Comparison of ENCODE assay signal across 2 cellular contexts in genomic region chr7:1748076-1748750, GRCh38.
TF ChIP-seq lines count a peak whose summit lies in the region.

No MANE protein-coding gene starts in this region.

TF ChIP-seq in GM23338, 12 proteins besides CTCF, POLR2A, EP300 and RAD21:
- TF ChIP-seq ZNF114 (CRISPR knock-in tag; IDR thresholded peaks at IDR 0.05) (no peak), ZNF331 (CRISPR knock-in tag; IDR thresholded peaks at IDR 0.05; ENCODE audit: low read depth) (no peak)

TF ChIP-seq in H1, 55 proteins besides CTCF, POLR2A, EP300 and RAD21:
- no peak for TF ChIP-seq RBBP5 (IDR thresholded peaks at IDR 0.05; ENCODE audit: borderline replicate concordance, low read depth, low read length)
- TF ChIP-seq RFX5 (IDR thresholded peaks at IDR 0.05; ENCODE audit: borderline replicate concordance, low read depth, low read length) = no peak
- no peak for TF ChIP-seq MAX (IDR thresholded peaks at IDR 0.05)
- no peak for TF ChIP-seq TEAD4 (IDR thresholded peaks at IDR 0.05; ENCODE audit: low read depth, low read length)
- TF ChIP-seq JUN (IDR thresholded peaks at IDR 0.05; ENCODE audit: low read depth, low read length) = no peak
- TF ChIP-seq, protein P1, sequence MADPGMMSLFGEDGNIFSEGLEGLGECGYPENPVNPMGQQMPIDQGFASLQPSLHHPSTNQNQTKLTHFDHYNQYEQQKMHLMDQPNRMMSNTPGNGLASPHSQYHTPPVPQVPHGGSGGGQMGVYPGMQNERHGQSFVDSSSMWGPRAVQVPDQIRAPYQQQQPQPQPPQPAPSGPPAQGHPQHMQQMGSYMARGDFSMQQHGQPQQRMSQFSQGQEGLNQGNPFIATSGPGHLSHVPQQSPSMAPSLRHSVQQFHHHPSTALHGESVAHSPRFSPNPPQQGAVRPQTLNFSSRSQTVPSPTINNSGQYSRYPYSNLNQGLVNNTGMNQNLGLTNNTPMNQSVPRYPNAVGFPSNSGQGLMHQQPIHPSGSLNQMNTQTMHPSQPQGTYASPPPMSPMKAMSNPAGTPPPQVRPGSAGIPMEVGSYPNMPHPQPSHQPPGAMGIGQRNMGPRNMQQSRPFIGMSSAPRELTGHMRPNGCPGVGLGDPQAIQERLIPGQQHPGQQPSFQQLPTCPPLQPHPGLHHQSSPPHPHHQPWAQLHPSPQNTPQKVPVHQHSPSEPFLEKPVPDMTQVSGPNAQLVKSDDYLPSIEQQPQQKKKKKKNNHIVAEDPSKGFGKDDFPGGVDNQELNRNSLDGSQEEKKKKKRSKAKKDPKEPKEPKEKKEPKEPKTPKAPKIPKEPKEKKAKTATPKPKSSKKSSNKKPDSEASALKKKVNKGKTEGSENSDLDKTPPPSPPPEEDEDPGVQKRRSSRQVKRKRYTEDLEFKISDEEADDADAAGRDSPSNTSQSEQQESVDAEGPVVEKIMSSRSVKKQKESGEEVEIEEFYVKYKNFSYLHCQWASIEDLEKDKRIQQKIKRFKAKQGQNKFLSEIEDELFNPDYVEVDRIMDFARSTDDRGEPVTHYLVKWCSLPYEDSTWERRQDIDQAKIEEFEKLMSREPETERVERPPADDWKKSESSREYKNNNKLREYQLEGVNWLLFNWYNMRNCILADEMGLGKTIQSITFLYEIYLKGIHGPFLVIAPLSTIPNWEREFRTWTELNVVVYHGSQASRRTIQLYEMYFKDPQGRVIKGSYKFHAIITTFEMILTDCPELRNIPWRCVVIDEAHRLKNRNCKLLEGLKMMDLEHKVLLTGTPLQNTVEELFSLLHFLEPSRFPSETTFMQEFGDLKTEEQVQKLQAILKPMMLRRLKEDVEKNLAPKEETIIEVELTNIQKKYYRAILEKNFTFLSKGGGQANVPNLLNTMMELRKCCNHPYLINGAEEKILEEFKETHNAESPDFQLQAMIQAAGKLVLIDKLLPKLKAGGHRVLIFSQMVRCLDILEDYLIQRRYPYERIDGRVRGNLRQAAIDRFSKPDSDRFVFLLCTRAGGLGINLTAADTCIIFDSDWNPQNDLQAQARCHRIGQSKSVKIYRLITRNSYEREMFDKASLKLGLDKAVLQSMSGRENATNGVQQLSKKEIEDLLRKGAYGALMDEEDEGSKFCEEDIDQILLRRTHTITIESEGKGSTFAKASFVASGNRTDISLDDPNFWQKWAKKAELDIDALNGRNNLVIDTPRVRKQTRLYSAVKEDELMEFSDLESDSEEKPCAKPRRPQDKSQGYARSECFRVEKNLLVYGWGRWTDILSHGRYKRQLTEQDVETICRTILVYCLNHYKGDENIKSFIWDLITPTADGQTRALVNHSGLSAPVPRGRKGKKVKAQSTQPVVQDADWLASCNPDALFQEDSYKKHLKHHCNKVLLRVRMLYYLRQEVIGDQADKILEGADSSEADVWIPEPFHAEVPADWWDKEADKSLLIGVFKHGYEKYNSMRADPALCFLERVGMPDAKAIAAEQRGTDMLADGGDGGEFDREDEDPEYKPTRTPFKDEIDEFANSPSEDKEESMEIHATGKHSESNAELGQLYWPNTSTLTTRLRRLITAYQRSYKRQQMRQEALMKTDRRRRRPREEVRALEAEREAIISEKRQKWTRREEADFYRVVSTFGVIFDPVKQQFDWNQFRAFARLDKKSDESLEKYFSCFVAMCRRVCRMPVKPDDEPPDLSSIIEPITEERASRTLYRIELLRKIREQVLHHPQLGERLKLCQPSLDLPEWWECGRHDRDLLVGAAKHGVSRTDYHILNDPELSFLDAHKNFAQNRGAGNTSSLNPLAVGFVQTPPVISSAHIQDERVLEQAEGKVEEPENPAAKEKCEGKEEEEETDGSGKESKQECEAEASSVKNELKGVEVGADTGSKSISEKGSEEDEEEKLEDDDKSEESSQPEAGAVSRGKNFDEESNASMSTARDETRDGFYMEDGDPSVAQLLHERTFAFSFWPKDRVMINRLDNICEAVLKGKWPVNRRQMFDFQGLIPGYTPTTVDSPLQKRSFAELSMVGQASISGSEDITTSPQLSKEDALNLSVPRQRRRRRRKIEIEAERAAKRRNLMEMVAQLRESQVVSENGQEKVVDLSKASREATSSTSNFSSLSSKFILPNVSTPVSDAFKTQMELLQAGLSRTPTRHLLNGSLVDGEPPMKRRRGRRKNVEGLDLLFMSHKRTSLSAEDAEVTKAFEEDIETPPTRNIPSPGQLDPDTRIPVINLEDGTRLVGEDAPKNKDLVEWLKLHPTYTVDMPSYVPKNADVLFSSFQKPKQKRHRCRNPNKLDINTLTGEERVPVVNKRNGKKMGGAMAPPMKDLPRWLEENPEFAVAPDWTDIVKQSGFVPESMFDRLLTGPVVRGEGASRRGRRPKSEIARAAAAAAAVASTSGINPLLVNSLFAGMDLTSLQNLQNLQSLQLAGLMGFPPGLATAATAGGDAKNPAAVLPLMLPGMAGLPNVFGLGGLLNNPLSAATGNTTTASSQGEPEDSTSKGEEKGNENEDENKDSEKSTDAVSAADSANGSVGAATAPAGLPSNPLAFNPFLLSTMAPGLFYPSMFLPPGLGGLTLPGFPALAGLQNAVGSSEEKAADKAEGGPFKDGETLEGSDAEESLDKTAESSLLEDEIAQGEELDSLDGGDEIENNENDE (IDR thresholded peaks at IDR 0.05; ENCODE audit: insufficient replicate concordance, low read length) = no peak
- no peak for TF ChIP-seq CTBP2 (IDR thresholded peaks at IDR 0.05; ENCODE audit: borderline replicate concordance, insufficient read depth, insufficient read length, low read length)
- no peak for TF ChIP-seq CBX5 (IDR thresholded peaks at IDR 0.05; ENCODE audit: low read depth, low read length)
- TF ChIP-seq KDM4A (IDR thresholded peaks at IDR 0.05; ENCODE audit: low read depth, low read length, severe bottlenecking) = no peak
- no peak for TF ChIP-seq TBP (IDR thresholded peaks at IDR 0.05; ENCODE audit: low read depth, low read length)
- no peak for TF ChIP-seq BACH1 (IDR thresholded peaks at IDR 0.05; ENCODE audit: low read length)
